In genomic region chrX:119871599-119872395, GRCh38 we compare ENCODE assay signal across 8 cellular contexts. TPM values are rescaled to one million over a fixed set of nuclear protein-coding genes. Genes with fewer than 3 reads are reported as not detected.
DNase-seq lines count a peak whose midpoint lies in the region; ATAC-seq and TF ChIP-seq lines count a peak whose summit lies in the region.

Gene NDUFA1 (plus strand): TSS chrX:119871832. CDS start chrX:119871912, 80 bp downstream.
Gene RNF113A (minus strand): TSS chrX:119871733. CDS start chrX:119871613, 120 bp downstream.

- H3K36me3 Mint-ChIP-seq in activated B cell treated with CpG ODN at 0.5 μM for 24 hours (ENCODE audit: low read depth): peaks cover 16% of the 10 kb centered on the region

- CTCF ChIA-PET in AG04450 (lab: Charles Lee): no interaction called here
- CTCF ChIA-PET in activated B cell treated with CpG ODN at 0.5 μM for 24 hours (lab: Charles Lee): interaction anchor here (1.3 kb wide), 1 partner anchor 113 kb away, joined by 3 read pairs; the partner anchor contains the start of gene SOWAHD

- H3K27ac Mint-ChIP-seq in activated B cell treated with CpG ODN at 0.5 μM for 24 hours: peak within 1 kb of the TSS; percentile 98

- peaks cover 23% of the 10 kb centered on the region for H3K4me1 Mint-ChIP-seq in activated B cell treated with CpG ODN at 0.5 μM for 24 hours

- POLR2A ChIA-PET in AG04450 (lab: Yijun Ruan, JAX): interaction anchor here (0.5 to 1.0 kb wide), 3 partner anchors 19 to 144 kb away, joined by 3 to 7 read pairs (median 7); partner anchors contain the start of genes RPL39 and UPF3B
- POLR2A ChIA-PET in activated B cell treated with CpG ODN at 0.5 μM for 24 hours (lab: Charles Lee): interaction anchor here (0.6 to 3.6 kb wide), 14 partner anchors 10 to 690 kb away, joined by 3 to 41 read pairs (median 4); partner anchors contain the start of genes RPL39, SEPTIN6, SLC25A5 and SOWAHD

- peak within 1 kb of the TSS; percentile 96 for H3K4me3 Mint-ChIP-seq in activated B cell treated with CpG ODN at 0.5 μM for 24 hours

- no peaks in the 10 kb centered on the region for H3K27me3 Mint-ChIP-seq in activated B cell treated with CpG ODN at 0.5 μM for 24 hours

- no peaks in the 10 kb centered on the region for H3K9me3 Mint-ChIP-seq in activated B cell treated with CpG ODN at 0.5 μM for 24 hours

- intact Hi-C loops in activated B cell treated with CpG ODN at 0.5 μM for 24 hours (cut with micrococcal nuclease): loop anchor here (1.0 to 10.0 kb wide), 9 partner anchors 18 to 477 kb away; partner anchors contain the start of genes NKAP, NKRF, RPL39 and SLC25A43

- H3K9me3 ChIP-seq in AG04450 (ENCODE audit: control insufficient read depth, insufficient read depth, low read length): no peaks in the 10 kb centered on the region

- TF ChIP-seq CTCF in AG04450 (IDR thresholded peaks at IDR 0.05; ENCODE audit: low read depth, low read length) (no peak), activated B cell treated with CpG ODN at 0.5 μM for 24 hours (IDR thresholded peaks at IDR 0.05) (no peak), cardiac fibroblast (IDR thresholded peaks at IDR 0.05; ENCODE audit: low read depth, low read length) (no peak)

- H3K4me3 ChIP-seq in AG04450 (ENCODE audit: low read depth, low read length) (peak within 1 kb of the TSS; percentile 75), cardiac fibroblast (replicated peaks in 1 of 2; ENCODE audit: low read depth in 2 of 2, low read length in 2 of 2) (peak within 1 kb of the TSS; percentile 69)

- H3K27me3 ChIP-seq in AG04450 (ENCODE audit: control insufficient read depth, insufficient read depth, low read length): no peaks in the 10 kb centered on the region

- DNase-seq in AG04450 (ENCODE audit: low read depth, low spot score) (peak; percentile 41), NCI-H226 (peak; percentile 86), activated B cell treated with CpG ODN at 0.5 μM for 24 hours (peak; percentile 75), cardiac fibroblast (ENCODE audit: low read depth in 2 of 2) (peak; percentile 79 to 88), inferior parietal cortex (ENCODE audit: extremely low spot score) (peak; percentile 83)
- DNase-seq in stimulated activated CD4-positive, alpha-beta T cell treated with anti-CD3 and anti-CD28 coated beads, Interleukin-12 subunit alpha, Interleukin-12 subunit beta, amount 100 ng/mL, for 24 hours (ENCODE audit: low read depth in 2 of 2): peak; percentile 71

- H3K27ac ChIP-seq in AG04450 (ENCODE audit: low read depth, low read length): peak within 1 kb of the TSS; percentile 91

- peak; percentile 93 for ATAC-seq in GM18907 (IDR thresholded peaks at IDR 0.05; ENCODE audit: unreplicated experiment)
- peak; percentile 91 for ATAC-seq in HG03139 (IDR thresholded peaks at IDR 0.05; ENCODE audit: unreplicated experiment)
- ATAC-seq in activated B cell treated with CpG ODN at 0.5 μM for 24 hours (ENCODE audit: low read depth): peak; percentile 92

RNA-seq across cellular contexts. Expression of gene NDUFA1, which starts in this region (rescaled TPM):
- polyA plus RNA-seq in AG04450 (2011; rRNA removed): 160 and 215 TPM in 2 replicates
- 41.1 and 41.7 TPM in 2 replicates for polyA minus RNA-seq in AG04450 (2011; rRNA and poly(A)+ RNA removed)
- total RNA-seq in activated B cell treated with CpG ODN at 0.5 μM for 24 hours: 65.3 and 88.0 TPM in 2 replicates

RNA-seq across cellular contexts. Expression of gene RNF113A, which starts in this region (rescaled TPM):
- 11.3 and 11.7 TPM in 2 replicates for polyA plus RNA-seq in AG04450 (2011; rRNA removed)
- 6.6 and 7.2 TPM in 2 replicates for polyA minus RNA-seq in AG04450 (2011; rRNA and poly(A)+ RNA removed)
- 27.1 and 28.1 TPM in 2 replicates for total RNA-seq in activated B cell treated with CpG ODN at 0.5 μM for 24 hours

Comparison
In these comparisons a context has a peak if more than half of its experiments do, and no peak if none do; other contexts are left out.
1. Peak in every context shown above with its lines: DNase-seq, ATAC-seq, H3K4me3 ChIP-seq and H3K27ac ChIP-seq.